In genomic region chr3:98573231-98573728, GRCh38 we compare ENCODE assay signal across 8 cellular contexts. TPM values are rescaled to one million over a fixed set of nuclear protein-coding genes. Genes with fewer than 3 reads are reported as not detected.
DNase-seq lines count a peak whose midpoint lies in the region; ATAC-seq and TF ChIP-seq lines count a peak whose summit lies in the region.

No MANE protein-coding gene starts in this region.

- TF ChIP-seq POLR2A in thyroid gland (IDR thresholded peaks at IDR 0.05): no peak

- peaks cover 50% of the 10 kb centered on the region for H3K4me1 Mint-ChIP-seq in activated CD8-positive, alpha-beta T cell treated with anti-CD3 and anti-CD28 coated beads for 36 hours (ENCODE audit: low read depth)
- H3K4me1 Mint-ChIP-seq in memory B cell: peaks cover 7% of the 10 kb centered on the region

- peak overlapping the region; percentile 76 for H3K27ac Mint-ChIP-seq in activated CD8-positive, alpha-beta T cell treated with anti-CD3 and anti-CD28 coated beads for 36 hours
- peak overlapping the region; percentile 52 for H3K27ac Mint-ChIP-seq in memory B cell

- H3K4me3 Mint-ChIP-seq in activated CD8-positive, alpha-beta T cell treated with anti-CD3 and anti-CD28 coated beads for 36 hours: no peak overlapping the region
- H3K4me3 Mint-ChIP-seq in memory B cell: peak overlapping the region; percentile 59

- CTCF ChIA-PET in activated CD8-positive, alpha-beta T cell treated with anti-CD3 and anti-CD28 coated beads for 36 hours (lab: Charles Lee): interaction anchor here (0.7 to 5.3 kb wide), 13 partner anchors 8 to 534 kb away, joined by 3 to 44 read pairs (median 5); partner anchors contain the start of gene CPOX

- peaks cover 0 to 5% of the 10 kb centered on the region in 2 donors for H3K4me1 ChIP-seq in thyroid gland

- peak; percentile 34 for DNase-seq in EH (ENCODE audit: low read depth)
- DNase-seq in activated CD8-positive, alpha-beta T cell treated with anti-CD3 and anti-CD28 coated beads for 36 hours: no peak
- peak in 1 of 2 donors; percentile 26 for DNase-seq in memory B cell (ENCODE audit: low spot score in 2 of 2)
- no peak for DNase-seq in thyroid gland
- DNase-seq in NCI-H345 treated with DMSO at 0.1 percent for 48 hours (lab: John Stamatoyannopoulos, UW; ENCODE audit: unreplicated experiment): no peak
- no peak for DNase-seq in head of caudate nucleus

- WGBS in thyroid gland, 2 donors: 12 to 18% methylated on average over 1 of the region's 1 CpG

- H3K27me3 ChIP-seq in thyroid gland: no peaks in the 10 kb centered on the region

- intact Hi-C loops in activated CD8-positive, alpha-beta T cell treated with anti-CD3 and anti-CD28 coated beads for 36 hours (cut with micrococcal nuclease): loop anchor here (2.0 to 10.0 kb wide), 3 partner anchors 50 to 228 kb away; partner anchors contain the start of gene CLDND1
- intact Hi-C loops in thyroid gland (cut with DNase I): no loop called here
- intact Hi-C loops in head of caudate nucleus (cut with DNase I): no loop called here

- POLR2A ChIA-PET in activated CD8-positive, alpha-beta T cell treated with anti-CD3 and anti-CD28 coated beads for 36 hours (lab: Charles Lee): interaction anchor here (1.0 to 2.5 kb wide), 5 partner anchors 9 to 52 kb away, joined by 3 to 9 read pairs (median 5); partner anchors contain the start of gene CLDND1

- H3K9me3 Mint-ChIP-seq in activated CD8-positive, alpha-beta T cell treated with anti-CD3 and anti-CD28 coated beads for 36 hours: peaks cover 4% of the 10 kb centered on the region
- no peaks in the 10 kb centered on the region for H3K9me3 Mint-ChIP-seq in memory B cell

- H3K36me3 Mint-ChIP-seq in activated CD8-positive, alpha-beta T cell treated with anti-CD3 and anti-CD28 coated beads for 36 hours (ENCODE audit: low read depth): peaks cover 33% of the 10 kb centered on the region
- H3K36me3 Mint-ChIP-seq in memory B cell: peaks cover 13% of the 10 kb centered on the region

- no peaks in the 10 kb centered on the region for H3K9me3 ChIP-seq in thyroid gland

- H3K27ac ChIP-seq in thyroid gland: no peak overlapping the region

- peaks cover 0 to 17% of the 10 kb centered on the region in 2 donors for H3K36me3 ChIP-seq in thyroid gland

- H3K4me3 ChIP-seq in thyroid gland (replicated peaks in 1 of 3): no peak overlapping the region

- ATAC-seq in GM19324 (IDR thresholded peaks at IDR 0.05; ENCODE audit: low FRiP score, unreplicated experiment) (peak; percentile 68), HG03442 (IDR thresholded peaks at IDR 0.05; ENCODE audit: unreplicated experiment) (peak; percentile 41), memory B cell (ENCODE audit: low read depth) (peak; percentile 54)
- peak; percentile 48 for ATAC-seq in activated CD8-positive, alpha-beta T cell treated with anti-CD3 and anti-CD28 coated beads for 36 hours

- H3K27me3 Mint-ChIP-seq in activated CD8-positive, alpha-beta T cell treated with anti-CD3 and anti-CD28 coated beads for 36 hours: no peaks in the 10 kb centered on the region
- H3K27me3 Mint-ChIP-seq in memory B cell: no peaks in the 10 kb centered on the region

- TF ChIP-seq CTCF in activated CD8-positive, alpha-beta T cell treated with anti-CD3 and anti-CD28 coated beads for 36 hours (IDR thresholded peaks at IDR 0.05): peak; percentile 87
- peak in 1 of 6 experiments; percentile 34 for TF ChIP-seq CTCF in thyroid gland (IDR thresholded peaks at IDR 0.05)

RNA-seq across cellular contexts. Expression of gene CPOX, which starts 20.1 kb away (rescaled TPM):
- 10 to 100 TPM; 40.5 to 45.3 TPM for total RNA-seq in activated CD8-positive, alpha-beta T cell treated with anti-CD3 and anti-CD28 coated beads for 36 hours
- total RNA-seq in thyroid gland: 10 to 100 TPM; 14.8 to 27.9 (median 26.3) TPM

RNA-seq across cellular contexts. Expression of gene GPR15, which starts 41.5 kb away (rescaled TPM):
- 1 to 10 TPM; 1.4 to 2.2 TPM for total RNA-seq in activated CD8-positive, alpha-beta T cell treated with anti-CD3 and anti-CD28 coated beads for 36 hours
- total RNA-seq in thyroid gland: not detected

RNA-seq across cellular contexts. Expression of gene CLDND1, which starts 50.6 kb away (rescaled TPM):
- 100 to 1,000 TPM; 190 to 198 TPM for total RNA-seq in activated CD8-positive, alpha-beta T cell treated with anti-CD3 and anti-CD28 coated beads for 36 hours
- 100 to 1,000 TPM in 2 of 4 donors, 10 to 100 TPM in 2; 70.2 to 112 (median 91.6) TPM for total RNA-seq in thyroid gland
